Comparison of ENCODE assay signal across 1 cellular context in genomic region chr11:126793596-126793995, GRCh38.
TF ChIP-seq lines count a peak whose summit lies in the region.

No MANE protein-coding gene starts in this region.

TF ChIP-seq in H1, 55 proteins besides CTCF, POLR2A, EP300 and RAD21 (continued from another document):
- no peak for TF ChIP-seq ATF2 (IDR thresholded peaks at IDR 0.05; ENCODE audit: low read length)
- no peak for TF ChIP-seq GTF2F1 (IDR thresholded peaks at IDR 0.05; ENCODE audit: borderline replicate concordance, low read depth, low read length)
